Comparison of ENCODE assay signal across 7 cellular contexts in the genomic region with DNA sequence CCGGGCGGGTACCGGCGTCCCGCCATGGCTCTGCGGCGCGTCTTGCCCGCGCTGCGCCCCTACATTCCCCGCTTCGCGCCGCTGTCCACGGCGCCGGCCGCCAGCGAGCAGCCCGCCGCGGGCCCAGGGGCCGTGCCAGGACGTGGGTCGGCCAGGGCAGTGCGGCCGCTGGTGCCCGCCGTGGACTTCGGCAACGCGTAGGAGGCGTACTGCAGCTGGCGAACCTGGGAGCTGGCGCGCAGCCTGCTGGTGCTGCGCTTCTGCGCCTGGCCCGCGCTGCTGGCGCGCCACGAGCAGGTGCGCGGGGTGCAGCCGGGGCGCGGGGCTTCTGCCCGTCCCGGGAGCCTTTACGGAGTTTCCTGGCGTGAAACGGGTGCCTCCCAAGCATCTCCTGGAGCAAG. TPM values are rescaled to one million over a fixed set of nuclear protein-coding genes. Genes with fewer than 3 reads are reported as not detected.
DNase-seq lines count a peak whose midpoint lies in the region; ATAC-seq, FAIRE-seq and TF ChIP-seq lines count a peak whose summit lies in the region.

No MANE protein-coding gene starts in this region.

- TF ChIP-seq RAD21 in GM12878 (IDR thresholded peaks at IDR 0.05; ENCODE audit: insufficient read depth, low read depth, low read length) (no peak), HepG2 (CRISPR knock-in tag; IDR thresholded peaks at IDR 0.05) (no peak)

- BruUV-seq in GM12878 (replicated peaks; lab: Mats Ljungman, UMichigan) (no TSS peak), HepG2 (replicated peaks; lab: Mats Ljungman, UMichigan) (no TSS peak)

- H3K27ac Mint-ChIP-seq in type B pancreatic cell, result no peak overlapping the region

- H3K4me2 ChIP-seq in Loucy (ENCODE audit: low read depth, low read length, poor library complexity, severe bottlenecking), result peak overlapping the region; percentile 35
- H3K4me2 ChIP-seq in GM12878 (ENCODE audit: control insufficient read depth, insufficient read depth), result peak overlapping the region; percentile 89
- H3K4me2 ChIP-seq in HepG2 (ENCODE audit: low read depth, low read length), result peak overlapping the region; percentile 66

- 3% methylated on average over 51 of the region's 54 CpGs for WGBS in GM12878 (ENCODE audit: insufficient coverage, insufficient replicate concordance, low lambda C conversion rate, missing lambda C conversion rate)
- WGBS in HepG2 (ENCODE audit: low lambda C conversion rate), result no CpG with 5 or more reads among the region's 54 CpGs

- TF ChIP-seq EP300 in GM12878 (IDR thresholded peaks at IDR 0.05; ENCODE audit: borderline replicate concordance in 1 of 2, control insufficient read depth in 1 of 2, low read depth in 2 of 2, low read length in 2 of 2), result no peak
- no peak for TF ChIP-seq EP300 in HepG2 (IDR thresholded peaks at IDR 0.05; ENCODE audit: low read depth in 2 of 2, low read length in 2 of 2)
- TF ChIP-seq EP300 in HepG2 (CRISPR knock-in tag; IDR thresholded peaks at IDR 0.05; ENCODE audit: borderline replicate concordance), result no peak

- H3K79me2 ChIP-seq in Loucy (ENCODE audit: insufficient read depth, low read length) (no peaks in the 10 kb centered on the region), GM12878 (ENCODE audit: control insufficient read depth, insufficient read depth, low read length) (no peaks in the 10 kb centered on the region), HepG2 (ENCODE audit: insufficient read depth, low read length) (no peaks in the 10 kb centered on the region)

- SMC1A ChIA-PET in GM12878 (lab: Charles Lee; ENCODE audit: uncharacterized antibody, unreplicated experiment), result no interaction called here

- no peaks in the 10 kb centered on the region for H3K9me3 Mint-ChIP-seq in type B pancreatic cell

- H2AFZ ChIP-seq in Loucy (ENCODE audit: low read length) (no peak overlapping the region; the same call in 1 of the 2 replicates), GM12878 (ENCODE audit: control insufficient read depth, low read depth, low read length) (peak overlapping the region; percentile 67), HepG2 (ENCODE audit: low read length) (no peak overlapping the region)

- FAIRE-seq in GM12878 (lab: Jason Lieb, UNC) (no peak), HepG2 (lab: Jason Lieb, UNC) (no peak)

- H3K4me3 ChIP-seq in Loucy (ENCODE audit: low read length, poor library complexity, severe bottlenecking) (peak overlapping the region; percentile 64), GM12878 (peak overlapping the region; percentile 36; the same call in 1 of the 2 replicates), HepG2 (replicated peaks in 1 of 3; ENCODE audit: insufficient read depth in 1 of 3, low read depth in 2 of 3, low read length in 3 of 3) (peak overlapping the region in 1 of 3 experiments; percentile 16; a peak in 1 of 6 replicates)

- H3K4me1 ChIP-seq in Loucy (ENCODE audit: insufficient read depth, low read length, poor library complexity, severe bottlenecking) (no peaks in the 10 kb centered on the region), GM12878 (ENCODE audit: control insufficient read depth, insufficient read depth, low read length) (no peaks in the 10 kb centered on the region), HepG2 (ENCODE audit: insufficient read depth, low read length) (no peaks in the 10 kb centered on the region)

- no peak for DNase-seq in GM12878 (ENCODE audit: low read depth, low spot score)
- no peak for DNase-seq in HepG2 (ENCODE audit: low spot score)
- DNase-seq in type B pancreatic cell (ENCODE audit: extremely low spot score, unreplicated experiment), result no peak
- no peak for DNase-seq in islet precursor cell
- no peak for DNase-seq in NCI-H187 (lab: John Stamatoyannopoulos, UW)

- H3K27me3 Mint-ChIP-seq in type B pancreatic cell, result peaks cover 45% of the 10 kb centered on the region

- no peaks in the 10 kb centered on the region for H3K9me2 ChIP-seq in Loucy (replicated peaks; ENCODE audit: low read depth, low read length)

- no peaks in the 10 kb centered on the region for H3K36me3 ChIP-seq in Loucy (ENCODE audit: insufficient read depth, low read length)
- H3K36me3 ChIP-seq in GM12878 (ENCODE audit: control insufficient read depth in 2 of 2, insufficient read depth in 2 of 2, low read length in 1 of 2), result no peaks in the 10 kb centered on the region
- no peaks in the 10 kb centered on the region for H3K36me3 ChIP-seq in HepG2 (replicated peaks in 1 of 2; ENCODE audit: control insufficient read depth in 1 of 2, insufficient read depth in 2 of 2, low read length in 2 of 2)

- no peaks in the 10 kb centered on the region for H3K36me3 Mint-ChIP-seq in type B pancreatic cell

- peak overlapping the region; percentile 67 for H3K4me3 Mint-ChIP-seq in type B pancreatic cell

- H3K4me1 Mint-ChIP-seq in type B pancreatic cell (ENCODE audit: unreplicated experiment), result peaks cover 5% of the 10 kb centered on the region

- H3K9ac ChIP-seq in Loucy (ENCODE audit: low read depth, low read length, poor library complexity, severe bottlenecking) (no peak overlapping the region), GM12878 (ENCODE audit: control insufficient read depth, insufficient read depth, low read length) (no peak overlapping the region), HepG2 (ENCODE audit: insufficient read depth, low read depth, low read length) (no peak overlapping the region)

- TF ChIP-seq CTCF in Loucy (conservative IDR thresholded peaks at IDR 0.05; ENCODE audit: low read length) (no peak), GM12878 (IDR thresholded peaks at IDR 0.05 in 2 of 3, conservative IDR thresholded peaks at IDR 0.05 in 1 of 3; ENCODE audit: control insufficient read depth in 2 of 3, extremely low read depth in 1 of 3, insufficient read depth in 1 of 3, low read depth in 3 of 3, low read length in 3 of 3) (no peak), HepG2 (CRISPR knock-in tag; IDR thresholded peaks at IDR 0.05) (no peak), type B pancreatic cell (conservative IDR thresholded peaks at IDR 0.05) (no peak)

- intact Hi-C loops in GM12878 (cut with micrococcal nuclease; ENCODE audit: unreplicated experiment), result no loop called here
- intact Hi-C loops in HepG2 (cut with micrococcal nuclease; ENCODE audit: unreplicated experiment), result no loop called here

- H3K27me3 ChIP-seq in Loucy (ENCODE audit: insufficient read depth, low read length, poor library complexity, severe bottlenecking), result peaks cover 5% of the 10 kb centered on the region
- no peaks in the 10 kb centered on the region; a peak in 2 of 4 replicates for H3K27me3 ChIP-seq in GM12878 (replicated peaks in 1 of 2; ENCODE audit: control insufficient read depth in 2 of 2, insufficient read depth in 2 of 2, low read length in 1 of 2)
- peaks cover 4 to 64% of the 10 kb centered on the region in 2 experiments for H3K27me3 ChIP-seq in HepG2 (ENCODE audit: control insufficient read depth in 1 of 2, insufficient read depth in 2 of 2, low read length in 2 of 2)

- CTCF ChIA-PET in GM12878 (lab: Yijun Ruan, JAX) (no interaction called here), HepG2 (lab: Yijun Ruan, JAX; ENCODE audit: low intra/inter-chr PET ratio, low total read pairs) (no interaction called here)

- ATAC-seq in GM19372 (IDR thresholded peaks at IDR 0.05; ENCODE audit: low read depth, unreplicated experiment) (peak; percentile 14), GM12878 (peak; percentile 43; the same call in 2 of the 3 replicates), HepG2 (peak; percentile 29)

- TF ChIP-seq POLR2A in GM12878 (IDR thresholded peaks at IDR 0.05; ENCODE audit: low read depth, low read length) (no peak), HepG2 (IDR thresholded peaks at IDR 0.05; ENCODE audit: insufficient read depth in 1 of 2, low read depth in 2 of 2, low read length in 2 of 2) (no peak)

- no peaks in the 10 kb centered on the region for H4K20me1 ChIP-seq in Loucy (ENCODE audit: insufficient read depth, low read length, poor library complexity, severe bottlenecking)
- no peaks in the 10 kb centered on the region for H4K20me1 ChIP-seq in GM12878 (ENCODE audit: control insufficient read depth, insufficient read depth)
- H4K20me1 ChIP-seq in HepG2 (ENCODE audit: insufficient read depth, low read length), result no peaks in the 10 kb centered on the region

- H3K27ac ChIP-seq in GM12878 (ENCODE audit: control insufficient read depth, insufficient read depth), result no peak overlapping the region
- no peak overlapping the region for H3K27ac ChIP-seq in HepG2 (ENCODE audit: extremely low read length, insufficient read depth, low read length)

- H3F3A ChIP-seq in Loucy (ENCODE audit: low read depth), result no peaks in the 10 kb centered on the region

- RAD21 ChIA-PET in GM12878 (lab: Charles Lee; ENCODE audit: unreplicated experiment), result no interaction called here

- POLR2A ChIA-PET in GM12878 (lab: Charles Lee), result no interaction called here
- POLR2A ChIA-PET in HepG2 (lab: Yijun Ruan, JAX), result no interaction called here

- in situ Hi-C loops in GM12878 (cut with MboI), result loop anchor here (10.0 kb wide), 1 partner anchor 145 kb away; a partner anchor contains a TSS
- in situ Hi-C loops in HepG2 (cut with HindIII; ENCODE audit: extremely low pct_ligation_motif_present, low pct_unique_long_range_greater_than_20kb), result loop anchor here (25.0 kb wide), 1 partner anchor 1337 kb away; no protein-coding TSS in a partner anchor

- no peaks in the 10 kb centered on the region for H3K9me3 ChIP-seq in Loucy (ENCODE audit: insufficient read depth, low read depth, low read length)
- no peaks in the 10 kb centered on the region for H3K9me3 ChIP-seq in GM12878 (replicated peaks; ENCODE audit: control insufficient read depth, insufficient read depth, low read length)
- H3K9me3 ChIP-seq in HepG2 (ENCODE audit: low read length), result no peaks in the 10 kb centered on the region

RNA-seq across cellular contexts. Expression of a gene that starts 20.1 kb away (rescaled TPM):
- total RNA-seq in GM12878 (2013; cell fraction: nucleolus; rRNA removed), result 3.7 and 5.2 TPM in 2 replicates
- total RNA-seq in GM12878 (2014; rRNA removed) (37.4 and 38.9 TPM in 2 replicates), GM12878 (2014; rRNA removed; fragmentation: Illumina TruSeq; extraction: Trizol) (12.5 and 15.2 TPM in 2 replicates), GM12878 (2021) (27.0 and 27.7 TPM in 2 replicates), HepG2 (2016; rRNA removed; fragmentation: Illumina TruSeq; extraction: Trizol) (28.6 and 35.3 TPM in 2 replicates), type B pancreatic cell (ENCODE audit: low replicate concordance) (35.9 and 46.6 TPM in 2 replicates)
- 6.9 TPM for polyA plus RNA-seq in GM12878 (2011; ENCODE audit: low read depth)
- polyA plus RNA-seq in GM12878 (2011; rRNA removed) (9.1 and 17.4 TPM in 2 replicates), GM12878 (2014; fragmentation: Illumina TruSeq; extraction: Trizol) (1.5 and 8.1 TPM in 2 replicates), GM12878 (2014; fragmentation: Nextera tagmentation; extraction: Ambion mirVana) (1 to 10 TPM; 1.6 to 4.2 TPM), GM12878 (2014; rRNA removed) (36.7 and 41.9 TPM in 2 replicates), GM12878 (2016; fragmentation: Nextera tagmentation; extraction: Ambion mirVana) (10 to 100 TPM; 59.4 to 62.8 TPM), HepG2 (2011; rRNA removed) (17.5 and 21.0 TPM in 2 replicates)
- 30.2 and 48.0 TPM in 2 replicates for polyA plus RNA-seq in GM12878 (2011; cell fraction: cytosol; rRNA removed)
- polyA plus RNA-seq in GM12878 (2011; cell fraction: nucleus; rRNA removed), result 18.6 and 25.2 TPM in 2 replicates
- 15.0 and 17.2 TPM in 2 replicates for polyA plus RNA-seq in GM12878 (2012)
- polyA minus RNA-seq in GM12878 (2011; rRNA and poly(A)+ RNA removed), result 7.2 and 15.7 TPM in 2 replicates
- 4.6 and 5.3 TPM in 2 replicates for polyA minus RNA-seq in GM12878 (2011; cell fraction: cytosol; rRNA and poly(A)+ RNA removed)
- polyA minus RNA-seq in GM12878 (2011; cell fraction: nucleus; rRNA and poly(A)+ RNA removed), result 5.0 and 5.9 TPM in 2 replicates
- 183 and 197 TPM in 2 replicates for total RNA-seq in HepG2 (2016; cell fraction: cytosol; rRNA removed; fragmentation: Illumina TruSeq; extraction: Trizol; ENCODE audit: low read depth)
- 29.9 and 35.6 TPM in 2 replicates for total RNA-seq in HepG2 (2016; cell fraction: insoluble cytoplasmic fraction; rRNA removed; fragmentation: Illumina TruSeq; extraction: Trizol)
- total RNA-seq in HepG2 (2016; cell fraction: membrane; rRNA removed; fragmentation: Illumina TruSeq; extraction: Trizol), result 126 and 141 TPM in 2 replicates
- 12.8 and 14.2 TPM in 2 replicates for total RNA-seq in HepG2 (2016; cell fraction: nucleus; rRNA removed; fragmentation: Illumina TruSeq; extraction: Trizol)
- polyA plus RNA-seq in HepG2 (2011; cell fraction: cytosol; rRNA removed), result 19.5 and 31.1 TPM in 2 replicates
- polyA plus RNA-seq in HepG2 (2011; cell fraction: nucleus; rRNA removed), result 16.0 and 19.9 TPM in 2 replicates
- 11.2 and 14.4 TPM in 2 replicates for polyA plus RNA-seq in HepG2 (2012)
- 265 and 266 TPM in 2 replicates for polyA plus RNA-seq in HepG2 (2016; cell fraction: cytosol; fragmentation: Illumina TruSeq; extraction: Trizol; ENCODE audit: low read depth)
- polyA plus RNA-seq in HepG2 (2016; cell fraction: insoluble cytoplasmic fraction; fragmentation: Illumina TruSeq; extraction: Trizol; ENCODE audit: low read depth), result 34.5 and 37.0 TPM in 2 replicates
- polyA plus RNA-seq in HepG2 (2016; cell fraction: membrane; fragmentation: Illumina TruSeq; extraction: Trizol; ENCODE audit: low read depth), result 152 and 154 TPM in 2 replicates
- 28.6 and 30.7 TPM in 2 replicates for polyA plus RNA-seq in HepG2 (2016; cell fraction: nucleus; fragmentation: Illumina TruSeq; extraction: Trizol; ENCODE audit: insufficient read depth, low read depth)
- 13.0 and 13.4 TPM in 2 replicates for polyA minus RNA-seq in HepG2 (2011; rRNA and poly(A)+ RNA removed; ENCODE audit: low replicate concordance)
- polyA minus RNA-seq in HepG2 (2011; cell fraction: cytosol; rRNA and poly(A)+ RNA removed), result 6.3 and 8.1 TPM in 2 replicates
- polyA minus RNA-seq in HepG2 (2011; cell fraction: nucleus; rRNA and poly(A)+ RNA removed), result 3.0 and 4.2 TPM in 2 replicates

RNA-seq across cellular contexts. Expression of a gene that starts 31.6 kb away (rescaled TPM):
- 0.27 and 0.56 TPM in 2 replicates for total RNA-seq in GM12878 (2013; cell fraction: nucleolus; rRNA removed)
- 0.54 and 0.73 TPM in 2 replicates for total RNA-seq in GM12878 (2014; rRNA removed)
- 0.09 and 0.13 TPM in 2 replicates for total RNA-seq in GM12878 (2014; rRNA removed; fragmentation: Illumina TruSeq; extraction: Trizol)
- total RNA-seq in GM12878 (2021), result 0.77 and 0.87 TPM in 2 replicates
- not detected for polyA plus RNA-seq in GM12878 (2011; ENCODE audit: low read depth)
- 0.23 TPM in 1 of 2 replicates, not detected in the other for polyA plus RNA-seq in GM12878 (2011; rRNA removed)
- polyA plus RNA-seq in GM12878 (2011; cell fraction: cytosol; rRNA removed), result 0.52 and 0.65 TPM in 2 replicates
- 0.54 and 1.2 TPM in 2 replicates for polyA plus RNA-seq in GM12878 (2011; cell fraction: nucleus; rRNA removed)
- 0.31 and 0.83 TPM in 2 replicates for polyA plus RNA-seq in GM12878 (2012)
- 0.03 TPM in 1 of 2 replicates, not detected in the other for polyA plus RNA-seq in GM12878 (2014; fragmentation: Illumina TruSeq; extraction: Trizol)
- not detected for polyA plus RNA-seq in GM12878 (2014; fragmentation: Nextera tagmentation; extraction: Ambion mirVana)
- 0.46 and 0.99 TPM in 2 replicates for polyA plus RNA-seq in GM12878 (2014; rRNA removed)
- polyA plus RNA-seq in GM12878 (2016; fragmentation: Nextera tagmentation; extraction: Ambion mirVana), result 1 to 10 TPM in 1 of 2 experiments, under 1 TPM in 1; 0.76 to 1.0 TPM
- polyA minus RNA-seq in GM12878 (2011; rRNA and poly(A)+ RNA removed), result 0.29 and 0.82 TPM in 2 replicates
- polyA minus RNA-seq in GM12878 (2011; cell fraction: cytosol; rRNA and poly(A)+ RNA removed), result 1.7 TPM in 1 of 2 replicates, not detected in the other
- 0.48 and 0.60 TPM in 2 replicates for polyA minus RNA-seq in GM12878 (2011; cell fraction: nucleus; rRNA and poly(A)+ RNA removed)
- 0.11 and 0.22 TPM in 2 replicates for total RNA-seq in HepG2 (2016; rRNA removed; fragmentation: Illumina TruSeq; extraction: Trizol)
- 0.20 and 0.35 TPM in 2 replicates for total RNA-seq in HepG2 (2016; cell fraction: cytosol; rRNA removed; fragmentation: Illumina TruSeq; extraction: Trizol; ENCODE audit: low read depth)
- total RNA-seq in HepG2 (2016; cell fraction: insoluble cytoplasmic fraction; rRNA removed; fragmentation: Illumina TruSeq; extraction: Trizol), result 0.10 and 0.35 TPM in 2 replicates
- 0.49 and 0.93 TPM in 2 replicates for total RNA-seq in HepG2 (2016; cell fraction: membrane; rRNA removed; fragmentation: Illumina TruSeq; extraction: Trizol)
- 0.65 TPM in 1 of 2 replicates, not detected in the other for total RNA-seq in HepG2 (2016; cell fraction: nucleus; rRNA removed; fragmentation: Illumina TruSeq; extraction: Trizol)
- polyA plus RNA-seq in HepG2 (2011; rRNA removed), result 0.54 and 0.77 TPM in 2 replicates
- polyA plus RNA-seq in HepG2 (2011; cell fraction: cytosol; rRNA removed), result 0.36 and 1.4 TPM in 2 replicates
- polyA plus RNA-seq in HepG2 (2011; cell fraction: nucleus; rRNA removed), result 0.54 and 1.4 TPM in 2 replicates
- 0.07 and 0.17 TPM in 2 replicates for polyA plus RNA-seq in HepG2 (2012)
- polyA plus RNA-seq in HepG2 (2016; cell fraction: cytosol; fragmentation: Illumina TruSeq; extraction: Trizol; ENCODE audit: low read depth), result 0.42 and 0.51 TPM in 2 replicates
- polyA plus RNA-seq in HepG2 (2016; cell fraction: insoluble cytoplasmic fraction; fragmentation: Illumina TruSeq; extraction: Trizol; ENCODE audit: low read depth), result 0.57 and 0.67 TPM in 2 replicates
- 0.86 and 1.3 TPM in 2 replicates for polyA plus RNA-seq in HepG2 (2016; cell fraction: membrane; fragmentation: Illumina TruSeq; extraction: Trizol; ENCODE audit: low read depth)
- polyA plus RNA-seq in HepG2 (2016; cell fraction: nucleus; fragmentation: Illumina TruSeq; extraction: Trizol; ENCODE audit: insufficient read depth, low read depth), result 0.70 and 1.5 TPM in 2 replicates
- 2.3 and 4.0 TPM in 2 replicates for polyA minus RNA-seq in HepG2 (2011; rRNA and poly(A)+ RNA removed; ENCODE audit: low replicate concordance)
- 0.99 and 1.4 TPM in 2 replicates for polyA minus RNA-seq in HepG2 (2011; cell fraction: cytosol; rRNA and poly(A)+ RNA removed)
- not detected in 2 replicates for polyA minus RNA-seq in HepG2 (2011; cell fraction: nucleus; rRNA and poly(A)+ RNA removed)
- 9.0 and 12.8 TPM in 2 replicates for total RNA-seq in type B pancreatic cell (ENCODE audit: low replicate concordance)

Comparison
In these comparisons a context has a peak if more than half of its experiments do, and no peak if none do; other contexts are left out.
1. H3K4me2 ChIP-seq: peak in every context shown above with its lines; median percentile 89 in GM12878; 66 in HepG2; 35 in Loucy.